14 cellular contexts compared by ENCODE assay signal in the genomic region with DNA sequence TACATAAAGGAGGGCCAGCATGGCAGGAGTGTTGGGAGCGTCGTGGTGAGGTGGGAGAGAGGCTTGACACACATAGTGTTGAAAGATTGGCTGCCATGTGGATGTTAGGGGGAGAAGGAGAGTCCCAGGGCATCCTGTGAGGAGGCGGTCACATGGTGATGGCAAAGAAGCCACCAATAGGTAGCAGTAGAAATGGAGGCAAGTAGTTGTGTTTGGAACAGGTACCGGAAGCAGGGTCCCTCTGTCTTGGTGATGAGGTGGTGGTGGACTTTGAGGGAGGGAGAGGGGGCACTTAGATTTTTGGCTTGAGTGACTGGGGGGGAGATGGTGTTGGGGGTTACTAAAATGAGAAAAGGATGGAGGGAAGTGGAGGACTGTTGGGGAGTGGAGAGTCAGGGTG.
"Had no signal": no experiment of that assay in that cellular context is flagged by ENCODE, and none has a peak within 500 bp of the region (broad histone marks: within the 10 kb centered on the region; RNA-seq: fewer than 3 reads in every experiment).

No MANE protein-coding gene starts in this region.

- ATAC-seq: esophagus mucosa; left lobe of liver; natural killer cell; stimulated activated effector memory CD8-positive, alpha-beta T cell treated with anti-CD3 and anti-CD28 coated beads, Interleukin-12 subunit alpha, Interleukin-12 subunit beta, amount 100 ng/mL, for 72 hours had no signal

- DNase-seq: activated CD4-positive, alpha-beta T cell treated with anti-CD3 and anti-CD28 coated beads, Interleukin-2, amount 50 U/mL, for 1 hour; activated CD4-positive, CD25-positive, alpha-beta regulatory T cell; activated CD8-positive, alpha-beta memory T cell treated with anti-CD3 and anti-CD28 coated beads for 24 hours; activated naive CD8-positive, alpha-beta T cell treated with anti-CD3 and anti-CD28 coated beads, Interleukin-2, amount 10 ng/mL, durations not matched to agents 7 days and 5 days; dorsolateral prefrontal cortex; hippocampal formation; natural killer cell; pancreas; T-helper 2 cell; tibial artery had no signal

- H3K9me3 Mint-ChIP-seq: natural killer cell had no signal

- H3K9me3 ChIP-seq: pancreas, vagina had no signal

- H3K36me3 Mint-ChIP-seq: activated naive CD8-positive, alpha-beta T cell treated with anti-CD3 and anti-CD28 coated beads, Interleukin-2, amount 10 ng/mL, durations not matched to agents 7 days and 5 days; natural killer cell; stimulated activated effector memory CD8-positive, alpha-beta T cell treated with anti-CD3 and anti-CD28 coated beads, Interleukin-12 subunit alpha, Interleukin-12 subunit beta, amount 100 ng/mL, for 72 hours had no signal

- H3K4me3 ChIP-seq: dorsolateral prefrontal cortex, pancreas, tibial artery, vagina had no signal

- H3K27me3 ChIP-seq: pancreas, tibial artery, vagina had no signal

- H3K27me3 Mint-ChIP-seq: activated naive CD8-positive, alpha-beta T cell treated with anti-CD3 and anti-CD28 coated beads, Interleukin-2, amount 10 ng/mL, durations not matched to agents 7 days and 5 days had no signal

- H3K27ac ChIP-seq: dorsolateral prefrontal cortex, pancreas, tibial artery had no signal

- H3K27ac Mint-ChIP-seq: activated naive CD8-positive, alpha-beta T cell treated with anti-CD3 and anti-CD28 coated beads, Interleukin-2, amount 10 ng/mL, durations not matched to agents 7 days and 5 days; natural killer cell; stimulated activated effector memory CD8-positive, alpha-beta T cell treated with anti-CD3 and anti-CD28 coated beads, Interleukin-12 subunit alpha, Interleukin-12 subunit beta, amount 100 ng/mL, for 72 hours had no signal

- H3K4me1 Mint-ChIP-seq: activated naive CD8-positive, alpha-beta T cell treated with anti-CD3 and anti-CD28 coated beads, Interleukin-2, amount 10 ng/mL, durations not matched to agents 7 days and 5 days; stimulated activated effector memory CD8-positive, alpha-beta T cell treated with anti-CD3 and anti-CD28 coated beads, Interleukin-12 subunit alpha, Interleukin-12 subunit beta, amount 100 ng/mL, for 72 hours had no signal

- H3K4me3 Mint-ChIP-seq: activated naive CD8-positive, alpha-beta T cell treated with anti-CD3 and anti-CD28 coated beads, Interleukin-2, amount 10 ng/mL, durations not matched to agents 7 days and 5 days; natural killer cell; stimulated activated effector memory CD8-positive, alpha-beta T cell treated with anti-CD3 and anti-CD28 coated beads, Interleukin-12 subunit alpha, Interleukin-12 subunit beta, amount 100 ng/mL, for 72 hours had no signal

- H3K36me3 ChIP-seq: pancreas, vagina had no signal
